8 cellular contexts compared by ENCODE assay signal in the genomic region with DNA sequence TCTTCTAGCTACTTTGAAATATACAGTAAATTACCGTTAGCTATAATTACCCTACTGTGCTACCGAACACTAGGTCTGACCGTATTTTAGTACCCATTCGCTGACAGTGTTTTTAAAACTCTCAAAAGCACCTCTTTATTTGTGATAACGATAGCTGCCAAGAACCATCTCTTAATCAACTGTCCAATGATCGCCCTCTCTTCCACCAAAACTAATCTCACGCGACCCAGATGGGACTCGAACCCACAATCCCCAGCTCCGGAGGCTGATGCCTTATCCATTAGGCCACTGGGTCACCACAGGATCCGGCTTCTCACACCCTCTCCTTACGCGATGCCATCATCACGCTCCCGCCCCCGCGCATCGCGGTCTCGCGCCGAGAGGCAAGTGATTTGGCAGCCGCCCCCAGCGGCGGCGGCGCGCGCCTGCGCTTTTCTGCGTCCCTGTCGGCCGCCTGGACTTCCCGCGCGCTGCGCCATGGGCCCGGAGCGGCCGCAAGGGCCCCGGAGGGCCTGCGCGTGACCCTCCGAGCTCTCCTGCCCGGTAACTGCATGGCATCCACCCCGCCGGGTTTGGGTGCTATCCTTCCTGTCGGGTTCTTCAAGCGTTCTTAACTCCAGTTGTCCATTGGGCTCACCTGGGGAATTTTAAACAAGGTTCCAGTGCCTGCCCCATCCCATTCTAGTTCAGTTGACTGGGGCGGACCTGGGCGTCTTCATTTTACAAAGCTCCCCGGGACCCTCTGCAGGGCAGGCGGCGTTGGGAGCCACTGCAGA. TPM values are rescaled to one million over a fixed set of nuclear protein-coding genes. Genes with fewer than 3 reads are reported as not detected.
DNase-seq lines count a peak whose midpoint lies in the region; ATAC-seq and TF ChIP-seq lines count a peak whose summit lies in the region.

No MANE protein-coding gene starts in this region.

- no peaks in the 10 kb centered on the region for H3K9me3 ChIP-seq in BLaER1

- H3K27ac ChIP-seq in BLaER1 = peak overlapping the region; percentile 76

- peak overlapping the region; percentile 81 for H3K4me2 ChIP-seq in BLaER1

- peak overlapping the region; percentile 70 for H3K4me3 ChIP-seq in BLaER1
- peak overlapping the region; percentile 73 for H3K4me3 ChIP-seq in choroid plexus epithelial cell (ENCODE audit: low read depth, low read length)

- no peaks in the 10 kb centered on the region for H3K27me3 ChIP-seq in BLaER1

- no peaks in the 10 kb centered on the region for H3K36me3 ChIP-seq in BLaER1

- peak; percentile 84 for ATAC-seq in HG03439 (IDR thresholded peaks at IDR 0.05; ENCODE audit: unreplicated experiment)

- no peak for TF ChIP-seq CTCF in choroid plexus epithelial cell (conservative IDR thresholded peaks at IDR 0.05; ENCODE audit: low read depth, low read length)

- no peaks in the 10 kb centered on the region for H4K20me1 ChIP-seq in BLaER1

- peak overlapping the region; percentile 77 for H3K9ac ChIP-seq in BLaER1

- peak; percentile 95 for DNase-seq in GM19238 (ENCODE audit: insufficient read length, low spot score)
- peak; percentile 95 for DNase-seq in NCI-H460 (ENCODE audit: extremely low read depth, low read depth)
- DNase-seq in activated CD4-positive, alpha-beta T cell treated with anti-CD3 and anti-CD28 coated beads for 24 hours (ENCODE audit: low read depth in 2 of 2) = peak; percentile 97 to 99
- peak; percentile 97 for DNase-seq in choroid plexus epithelial cell (ENCODE audit: low read depth)
- DNase-seq in kidney glomerular epithelial cell (lab: John Stamatoyannopoulos, UW) = peak; percentile 90
- DNase-seq in stimulated activated CD4-positive, alpha-beta T cell treated with anti-CD3 and anti-CD28 coated beads, Interleukin-15, amount 100 ng/mL, for 48 hours (ENCODE audit: low read depth in 2 of 2) = peak; percentile 96 to 97

- H3K4me1 ChIP-seq in BLaER1 = peaks cover 15% of the 10 kb centered on the region

RNA-seq across cellular contexts. Expression of gene KPNA2, which starts 15.7 kb away (rescaled TPM):
- total RNA-seq in NCI-H460 (2014; rRNA removed; shearing (Covaris generic)) = 245 and 263 TPM in 2 replicates
- polyA plus RNA-seq in NCI-H460 (2014; cell fraction: nucleus; rRNA removed) = 173 and 190 TPM in 2 replicates

RNA-seq across cellular contexts. Expression of gene C17orf58, which starts 23.6 kb away (rescaled TPM):
- total RNA-seq in NCI-H460 (2014; rRNA removed; shearing (Covaris generic)) = 38.0 and 45.0 TPM in 2 replicates
- 37.5 and 37.8 TPM in 2 replicates for polyA plus RNA-seq in NCI-H460 (2014; cell fraction: nucleus; rRNA removed)

Comparison
In these comparisons a context has a peak if more than half of its experiments do, and no peak if none do; other contexts are left out.
1. Peak in every context shown above with its lines: DNase-seq, ATAC-seq, H3K4me3 ChIP-seq and H3K27ac ChIP-seq.